Comparison of ENCODE assay signal across 25 cellular contexts in genomic region chr19:24178207-24178606, GRCh38.
"Had no signal": no experiment of that assay in that cellular context is flagged by ENCODE, and none has a peak within 500 bp of the region (broad histone marks: within the 10 kb centered on the region; RNA-seq: fewer than 3 reads in every experiment).

No MANE protein-coding gene starts in this region.

- H3K9ac ChIP-seq: neural progenitor cell, parathyroid adenoma had no signal

- H3K36me3 ChIP-seq: neural progenitor cell, ovary, spleen, stomach, thoracic aorta, thyroid gland, tibial nerve, upper lobe of right lung, uterus had no signal

- H3K4me3 ChIP-seq: neural progenitor cell, ovary, psoas muscle, skin epidermis, smooth muscle cell, spleen, stomach, thoracic aorta, thyroid gland, tibial nerve, upper lobe of right lung, uterus had no signal

- H3K9me3 ChIP-seq: psoas muscle, thyroid gland had no signal

- H3K27me3 ChIP-seq: neural progenitor cell, ovary, spleen, stomach, thyroid gland, tibial nerve, upper lobe of right lung, uterus had no signal

- DNase-seq: naive thymus-derived CD4-positive, alpha-beta T cell; natural killer cell; occipital lobe; psoas muscle; spleen; stimulated activated CD4-positive, alpha-beta T cell treated with anti-CD3 and anti-CD28 coated beads, Interleukin-12 subunit alpha, Interleukin-12 subunit beta, amount 100 ng/mL, for 4 hours; stimulated activated CD4-positive, alpha-beta T cell treated with anti-CD3 and anti-CD28 coated beads, Interleukin-1b, Interleukin-23, amount 100 ng/mL, for 48 hours; stimulated activated CD4-positive, alpha-beta T cell treated with anti-CD3 and anti-CD28 coated beads, Interleukin-4, amount 100 ng/mL, for 1 hour; stimulated activated CD4-positive, alpha-beta T cell treated with anti-CD3 and anti-CD28 coated beads, Interleukin-4, amount 100 ng/mL, for 4 hours; stimulated activated CD8-positive, alpha-beta memory T cell treated with anti-CD3 and anti-CD28 coated beads, Interleukin-4, amount 100 ng/mL, for 48 hours; stimulated activated naive CD4-positive, alpha-beta T cell; stomach; thyroid gland; upper lobe of right lung; uterus had no signal

- ATAC-seq: naive thymus-derived CD4-positive, alpha-beta T cell; natural killer cell; psoas muscle; right cardiac atrium; sciatic nerve; stimulated activated memory B cell treated with anti-CD40 and anti-IgM and Interleukin-4, amounts not matched to agents 10 μg/mL and 1 μg/mL and 100 μg/mL, for 72 hours; upper lobe of right lung had no signal

- H3K27ac ChIP-seq: neural progenitor cell, ovary, parathyroid adenoma, psoas muscle, skin epidermis, spleen, stomach, thoracic aorta, thyroid gland, tibial nerve, upper lobe of right lung, uterus had no signal

- H3K4me1 ChIP-seq: neural progenitor cell, parathyroid adenoma, psoas muscle, spleen, stomach, thyroid gland, tibial nerve, upper lobe of right lung, uterus had no signal
